In the genomic region with DNA sequence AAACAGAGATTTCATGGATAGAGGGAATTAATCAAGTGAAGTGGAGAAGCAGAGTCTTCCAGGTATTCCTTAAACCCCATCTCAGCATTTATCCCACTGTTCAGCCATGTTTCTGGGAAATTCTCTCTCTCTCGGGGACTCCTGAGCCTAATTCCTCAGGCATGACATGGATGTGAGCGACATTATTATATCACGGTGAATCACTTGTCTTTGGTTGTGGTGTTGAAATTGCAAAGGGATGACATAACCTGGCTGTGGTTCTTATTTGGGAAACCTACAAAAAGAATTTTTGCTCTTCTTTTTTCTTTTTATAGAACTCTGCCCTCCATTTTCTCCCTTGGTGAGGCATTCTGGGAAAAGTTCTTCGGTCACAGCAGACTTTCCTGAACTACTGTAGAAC, we compare ENCODE assay signal across 19 cellular contexts.
DNase-seq lines count a peak whose midpoint lies in the region; ATAC-seq lines count a peak whose summit lies in the region.
"Had no signal": no experiment of that assay in that cellular context is flagged by ENCODE, and none has a peak within 500 bp of the region (broad histone marks: within the 10 kb centered on the region; RNA-seq: fewer than 3 reads in every experiment).

No MANE protein-coding gene starts in this region.

- peaks cover 17% of the 10 kb centered on the region for H3K36me3 Mint-ChIP-seq in activated T-helper 1 cell treated with anti-CD3 and anti-CD28 coated beads, Interleukin-12 subunit alpha, Interleukin-12 subunit beta, Interleukin-2, Interleukin-4 antibody, amounts not matched to agents 30 ng/mL and 10 ng/mL and 1 ng/mL, durations not matched to agents 14 hours and 24 hours and 36 hours (ENCODE audit: low read depth)
- H3K36me3 Mint-ChIP-seq: CD14-positive monocyte had no signal

- H3K9me3 Mint-ChIP-seq in activated T-helper 1 cell treated with anti-CD3 and anti-CD28 coated beads, Interleukin-12 subunit alpha, Interleukin-12 subunit beta, Interleukin-2, Interleukin-4 antibody, amounts not matched to agents 30 ng/mL and 10 ng/mL and 1 ng/mL, durations not matched to agents 14 hours and 24 hours and 36 hours, result peaks cover 26% of the 10 kb centered on the region

- H3K27ac Mint-ChIP-seq in activated T-helper 1 cell treated with anti-CD3 and anti-CD28 coated beads, Interleukin-12 subunit alpha, Interleukin-12 subunit beta, Interleukin-2, Interleukin-4 antibody, amounts not matched to agents 30 ng/mL and 10 ng/mL and 1 ng/mL, durations not matched to agents 14 hours and 24 hours and 36 hours, result no peak overlapping the region
- H3K27ac Mint-ChIP-seq: activated naive CD8-positive, alpha-beta T cell treated with anti-CD3 and anti-CD28 coated beads, Interleukin-2, amount 10 ng/mL, durations not matched to agents 7 days and 5 days; CD14-positive monocyte; stimulated activated naive CD8-positive, alpha-beta T cell treated with anti-CD3 and anti-CD28 coated beads, Interleukin-15, Interleukin-2, amounts not matched to agents 100 ng/mL and 50 ng/mL, for 24 hours had no signal

- ATAC-seq in stimulated activated naive CD8-positive, alpha-beta T cell treated with anti-CD3 and anti-CD28 coated beads, Interleukin-15, Interleukin-2, amounts not matched to agents 100 U/mL and 50 U/mL, for 24 hours, result no peak
- ATAC-seq: gastroesophageal sphincter, HCT116 had no signal

- H3K27me3 Mint-ChIP-seq in activated T-helper 1 cell treated with anti-CD3 and anti-CD28 coated beads, Interleukin-12 subunit alpha, Interleukin-12 subunit beta, Interleukin-2, Interleukin-4 antibody, amounts not matched to agents 30 ng/mL and 10 ng/mL and 1 ng/mL, durations not matched to agents 14 hours and 24 hours and 36 hours (ENCODE audit: insufficient read depth), result no peaks in the 10 kb centered on the region
- H3K27me3 Mint-ChIP-seq: activated naive CD8-positive, alpha-beta T cell treated with anti-CD3 and anti-CD28 coated beads, Interleukin-2, amount 10 ng/mL, durations not matched to agents 7 days and 5 days had no signal

- DNase-seq in EL (peak; percentile 96), NCI-H226 (peak; percentile 72), dedifferentiated amniotic fluid mesenchymal stem cell (ENCODE audit: extremely low spot score) (peak; percentile 43), non-pigmented ciliary epithelial cell (ENCODE audit: low read depth) (peak; percentile 80), GOT3 (lab: John Stamatoyannopoulos, UW) (no peak), NCI-H1930 (lab: John Stamatoyannopoulos, UW) (no peak)
- DNase-seq in stimulated activated naive CD8-positive, alpha-beta T cell treated with anti-CD3 and anti-CD28 coated beads, Interleukin-15, Interleukin-2, amounts not matched to agents 100 U/mL and 50 U/mL, for 24 hours, result no peak
- DNase-seq in activated T-helper 1 cell treated with anti-CD3 and anti-CD28 coated beads, Interleukin-12 subunit alpha, Interleukin-12 subunit beta, Interleukin-2, Interleukin-4 antibody, amounts not matched to agents 30 ng/mL and 10 ng/mL and 1 ng/mL, durations not matched to agents 14 hours and 24 hours and 36 hours (ENCODE audit: low spot score), result no peak
- DNase-seq: activated naive CD8-positive, alpha-beta T cell treated with anti-CD3 and anti-CD28 coated beads, Interleukin-2, amount 10 ng/mL, durations not matched to agents 7 days and 5 days; cortex of kidney; naive B cell; NCI-H1092 treated with DMSO at 0.1 percent for 48 hours; NCI-H524; retina; Right ventricle myocardium superior had no signal

- intact Hi-C loops in activated T-helper 1 cell treated with anti-CD3 and anti-CD28 coated beads, Interleukin-12 subunit alpha, Interleukin-12 subunit beta, Interleukin-2, Interleukin-4 antibody, amounts not matched to agents 30 ng/mL and 10 ng/mL and 1 ng/mL, durations not matched to agents 14 hours and 24 hours and 36 hours (cut with micrococcal nuclease), result loop anchor here (5.0 to 10.0 kb wide), 3 partner anchors 531 to 1057 kb away; partner anchors contain the start of gene RPL37

- H3K4me1 Mint-ChIP-seq in activated T-helper 1 cell treated with anti-CD3 and anti-CD28 coated beads, Interleukin-12 subunit alpha, Interleukin-12 subunit beta, Interleukin-2, Interleukin-4 antibody, amounts not matched to agents 30 ng/mL and 10 ng/mL and 1 ng/mL, durations not matched to agents 14 hours and 24 hours and 36 hours (ENCODE audit: low read depth), result peaks cover 80% of the 10 kb centered on the region

- H3K4me3 Mint-ChIP-seq in activated T-helper 1 cell treated with anti-CD3 and anti-CD28 coated beads, Interleukin-12 subunit alpha, Interleukin-12 subunit beta, Interleukin-2, Interleukin-4 antibody, amounts not matched to agents 30 ng/mL and 10 ng/mL and 1 ng/mL, durations not matched to agents 14 hours and 24 hours and 36 hours, result no peak overlapping the region
- H3K4me3 Mint-ChIP-seq: activated naive CD8-positive, alpha-beta T cell treated with anti-CD3 and anti-CD28 coated beads, Interleukin-2, amount 10 ng/mL, durations not matched to agents 7 days and 5 days; naive B cell; stimulated activated naive CD8-positive, alpha-beta T cell treated with anti-CD3 and anti-CD28 coated beads, Interleukin-15, Interleukin-2, amounts not matched to agents 100 ng/mL and 50 ng/mL, for 24 hours had no signal

Comparison
In these comparisons a context has a peak if more than half of its experiments do, and no peak if none do; other contexts are left out.
1. DNase-seq: peak in EL (single experiment), NCI-H226 (single experiment), dedifferentiated amniotic fluid mesenchymal stem cell (single experiment) and non-pigmented ciliary epithelial cell (single experiment); none in GOT3 (single experiment), NCI-H1930 (0 of 2), stimulated activated naive CD8-positive, alpha-beta T cell treated with anti-CD3 and anti-CD28 coated beads, Interleukin-15, Interleukin-2, amounts not matched to agents 100 U/mL and 50 U/mL, for 24 hours (single experiment) and activated T-helper 1 cell treated with anti-CD3 and anti-CD28 coated beads, Interleukin-12 subunit alpha, Interleukin-12 subunit beta, Interleukin-2, Interleukin-4 antibody, amounts not matched to agents 30 ng/mL and 10 ng/mL and 1 ng/mL, durations not matched to agents 14 hours and 24 hours and 36 hours (single experiment).